ENCODE assay signal across 16 cellular contexts in the genomic region with DNA sequence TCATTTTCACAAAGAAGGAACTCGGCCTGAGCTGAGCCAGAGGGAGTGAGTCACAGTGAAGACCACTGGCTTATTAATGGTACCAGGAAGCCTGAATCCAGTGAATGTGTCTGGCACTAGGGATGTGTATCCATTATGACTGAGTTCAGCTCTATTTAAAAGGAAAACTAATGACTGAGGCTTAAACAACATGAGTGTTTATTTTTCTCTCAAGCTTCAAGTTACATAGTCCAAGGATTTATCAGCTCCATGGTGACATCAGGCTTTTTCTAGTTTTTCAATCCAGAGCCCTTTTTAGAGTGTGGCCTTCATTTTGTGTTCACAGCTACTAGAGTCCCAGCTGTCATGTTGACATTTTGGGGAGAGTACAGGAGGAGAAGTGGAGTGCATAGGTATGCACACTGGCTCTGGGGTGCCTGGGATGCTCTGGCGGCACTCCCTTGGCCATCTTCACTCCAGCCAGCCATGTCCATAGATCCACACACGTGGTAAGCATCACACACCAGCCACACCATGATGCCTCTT.
"Had no signal": no experiment of that assay in that cellular context is flagged by ENCODE, and none has a peak within 500 bp of the region (broad histone marks: within the 10 kb centered on the region; RNA-seq: fewer than 3 reads in every experiment).

No MANE protein-coding gene starts in this region.

- DNase-seq: activated CD4-positive, alpha-beta T cell treated with anti-CD3 and anti-CD28 coated beads, Interleukin-2, amount 50 U/mL, for 48 hours; activated naive CD4-positive, alpha-beta T cell treated with Interleukin-2 at 50 U/mL for 16 hours; anterior cingulate cortex; cerebellar nuclear complex; effector memory CD8-positive, alpha-beta T cell; gastrocnemius medialis; heart left ventricle; nephron progenitor cell; occipital lobe; right cardiac atrium; testis; WERI-Rb-1 had no signal

- ATAC-seq: activated T-helper 17 cell treated with anti-CD3 and anti-CD28 coated beads, Interleukin-2, amount 50 U/mL, for 72 hours; effector memory CD8-positive, alpha-beta T cell; gastrocnemius medialis; heart left ventricle; right cardiac atrium had no signal

- H3K4me3 ChIP-seq: gastrocnemius medialis, heart left ventricle, lung, prostate gland, testis had no signal

- H3K9me3 ChIP-seq: gastrocnemius medialis, prostate gland, testis had no signal

- H3K36me3 ChIP-seq: gastrocnemius medialis, heart left ventricle, prostate gland, WERI-Rb-1 had no signal

- H3K4me1 ChIP-seq: gastrocnemius medialis, heart left ventricle, testis had no signal

- H3K27ac ChIP-seq: epithelial cell of prostate, gastrocnemius medialis, heart left ventricle, prostate gland, testis, WERI-Rb-1 had no signal

- H3K27me3 ChIP-seq: gastrocnemius medialis, heart left ventricle, testis had no signal
